In the genomic region with DNA sequence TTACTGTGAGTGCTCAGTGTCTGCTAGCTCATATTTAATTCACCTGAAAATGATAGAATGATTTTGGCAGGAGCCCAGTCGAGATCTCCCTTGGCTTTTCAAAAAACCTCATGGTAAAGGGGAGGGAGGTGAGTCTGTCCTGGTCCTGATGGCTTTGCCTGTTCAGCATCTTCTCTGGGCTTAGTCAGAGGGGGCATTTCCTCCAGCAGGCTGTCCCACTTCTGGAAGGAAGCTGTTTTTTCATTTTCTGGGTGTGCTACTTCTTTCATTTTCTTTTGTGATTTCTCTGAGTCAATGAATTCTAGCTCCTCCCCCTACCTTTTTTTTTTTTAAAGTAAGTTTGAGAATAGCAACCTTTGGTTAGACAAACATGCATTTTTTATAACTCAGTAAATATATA, we compare ENCODE assay signal across 19 cellular contexts. TPM values are rescaled to one million over a fixed set of nuclear protein-coding genes. Genes with fewer than 3 reads are reported as not detected.
DNase-seq lines count a peak whose midpoint lies in the region; ATAC-seq, FAIRE-seq and TF ChIP-seq lines count a peak whose summit lies in the region.
"Had no signal": no experiment of that assay in that cellular context is flagged by ENCODE, and none has a peak within 500 bp of the region (broad histone marks: within the 10 kb centered on the region; RNA-seq: fewer than 3 reads in every experiment).

No MANE protein-coding gene starts in this region.

- peak; percentile 48 to 55 for ATAC-seq in CD4-positive, CD25-positive, alpha-beta regulatory T cell (ENCODE audit: low read depth in 2 of 2)
- ATAC-seq in GM12878, result peak; percentile 52
- ATAC-seq in HG02938 (IDR thresholded peaks at IDR 0.05; ENCODE audit: unreplicated experiment), result no peak
- ATAC-seq: HCT116; stimulated activated memory B cell treated with anti-CD40 and anti-IgM and Interleukin-4, amounts not matched to agents 10 μg/mL and 1 μg/mL and 100 μg/mL, for 72 hours; WTC11 had no signal

- no peak overlapping the region for H3K4me2 ChIP-seq in Loucy (ENCODE audit: low read depth, low read length, poor library complexity, severe bottlenecking)
- H3K4me2 ChIP-seq in GM12878 (ENCODE audit: control insufficient read depth, insufficient read depth), result no peak overlapping the region

- H2AFZ ChIP-seq in Loucy (ENCODE audit: low read length) (peak overlapping the region; percentile 68; the same call in 1 of the 2 replicates), GM12878 (ENCODE audit: control insufficient read depth, low read depth, low read length) (peak overlapping the region; percentile 71)

- no peak for TF ChIP-seq RAD21 in GM12878 (IDR thresholded peaks at IDR 0.05; ENCODE audit: insufficient read depth, low read depth, low read length)

- no peak for TF ChIP-seq POLR2A in GM12878 (IDR thresholded peaks at IDR 0.05; ENCODE audit: low read depth, low read length)

- H3K9me3 Mint-ChIP-seq in CD4-positive, CD25-positive, alpha-beta regulatory T cell, result no peaks in the 10 kb centered on the region
- H3K9me3 Mint-ChIP-seq: activated naive CD4-positive, alpha-beta T cell treated with anti-CD3 and anti-CD28 coated beads, Interleukin-2, amount 50 U/mL, for 24 hours; naive thymus-derived CD8-positive, alpha-beta T cell; stimulated activated memory B cell treated with anti-CD40 and anti-IgM and Interleukin-4, amounts not matched to agents 10 μg/mL and 1 μg/mL and 100 μg/mL, for 72 hours; WTC11 had no signal

- no peak overlapping the region for H3K9ac ChIP-seq in Loucy (ENCODE audit: low read depth, low read length, poor library complexity, severe bottlenecking)
- H3K9ac ChIP-seq in GM12878 (ENCODE audit: control insufficient read depth, insufficient read depth, low read length), result no peak overlapping the region

- no peak for TF ChIP-seq EP300 in GM12878 (IDR thresholded peaks at IDR 0.05; ENCODE audit: borderline replicate concordance in 1 of 2, control insufficient read depth in 1 of 2, low read depth in 2 of 2, low read length in 2 of 2)

- H3K79me2 ChIP-seq in Loucy (ENCODE audit: insufficient read depth, low read length) (no peaks in the 10 kb centered on the region), GM12878 (ENCODE audit: control insufficient read depth, insufficient read depth, low read length) (no peaks in the 10 kb centered on the region)

- POLR2A ChIA-PET in GM12878 (lab: Charles Lee), result no interaction called here

- no peaks in the 10 kb centered on the region for H4K20me1 ChIP-seq in Loucy (ENCODE audit: insufficient read depth, low read length, poor library complexity, severe bottlenecking)
- no peaks in the 10 kb centered on the region for H4K20me1 ChIP-seq in GM12878 (ENCODE audit: control insufficient read depth, insufficient read depth)

- intact Hi-C loops in GM12878 (cut with micrococcal nuclease; ENCODE audit: unreplicated experiment), result no loop called here

- peak in 2 of 3 donors; percentile 4 to 76 for DNase-seq in CD4-positive, CD25-positive, alpha-beta regulatory T cell
- DNase-seq in GM18507 (ENCODE audit: extremely low spot score, insufficient read length, low read depth) (no peak), GM12878 (ENCODE audit: low read depth, low spot score) (no peak), DMS153 (lab: John Stamatoyannopoulos, UW) (no peak), cerebellum (ENCODE audit: low spot score) (no peak), putamen (ENCODE audit: low spot score) (no peak)
- DNase-seq: central memory CD4-positive, alpha-beta T cell; left ventricle myocardium inferior; naive thymus-derived CD8-positive, alpha-beta T cell; NCI-H1048; NCI-H2171 had no signal

- no peaks in the 10 kb centered on the region for H3K27me3 ChIP-seq in CD4-positive, CD25-positive, alpha-beta regulatory T cell (ENCODE audit: control insufficient read depth, insufficient read depth, low read length)
- H3K27me3 ChIP-seq in Loucy (ENCODE audit: insufficient read depth, low read length, poor library complexity, severe bottlenecking) (no peaks in the 10 kb centered on the region), GM12878 (replicated peaks in 1 of 2; ENCODE audit: control insufficient read depth in 2 of 2, insufficient read depth in 2 of 2, low read length in 1 of 2) (no peaks in the 10 kb centered on the region)

- no peaks in the 10 kb centered on the region for H3K36me3 ChIP-seq in CD4-positive, CD25-positive, alpha-beta regulatory T cell (ENCODE audit: control insufficient read depth, insufficient read depth, low read length)
- H3K36me3 ChIP-seq in Loucy (ENCODE audit: insufficient read depth, low read length) (no peaks in the 10 kb centered on the region), GM12878 (ENCODE audit: control insufficient read depth in 2 of 2, insufficient read depth in 2 of 2, low read length in 1 of 2) (no peaks in the 10 kb centered on the region)
- H3K36me3 ChIP-seq: left ventricle myocardium inferior had no signal

- no TSS peak for BruUV-seq in GM12878 (replicated peaks; lab: Mats Ljungman, UMichigan)

- peak overlapping the region in 1 of 4 donors; percentile 57 for H3K4me3 Mint-ChIP-seq in CD4-positive, CD25-positive, alpha-beta regulatory T cell
- H3K4me3 Mint-ChIP-seq: activated naive CD4-positive, alpha-beta T cell treated with anti-CD3 and anti-CD28 coated beads, Interleukin-2, amount 50 U/mL, for 24 hours; B cell; naive thymus-derived CD8-positive, alpha-beta T cell; stimulated activated memory B cell treated with anti-CD40 and anti-IgM and Interleukin-4, amounts not matched to agents 10 μg/mL and 1 μg/mL and 100 μg/mL, for 72 hours; WTC11 had no signal

- SMC1A ChIA-PET in GM12878 (lab: Charles Lee; ENCODE audit: uncharacterized antibody, unreplicated experiment), result interaction anchor here (0.6 to 1.9 kb wide), 2 partner anchors 16 to 35 kb away, joined by 3 to 8 read pairs; no protein-coding TSS in a partner anchor

- FAIRE-seq in GM18507 (lab: Jason Lieb, UNC), result peak; percentile 31
- no peak for FAIRE-seq in GM12878 (lab: Jason Lieb, UNC)
- FAIRE-seq: GM12892 had no signal

- in situ Hi-C loops in GM12878 (cut with MboI), result no loop called here

- 29% methylated on average over 1 of the region's 1 CpG for WGBS in GM12878 (ENCODE audit: insufficient coverage, insufficient replicate concordance, low lambda C conversion rate, missing lambda C conversion rate)

- no peak overlapping the region for H3K27ac Mint-ChIP-seq in CD4-positive, CD25-positive, alpha-beta regulatory T cell
- H3K27ac Mint-ChIP-seq: activated naive CD4-positive, alpha-beta T cell treated with anti-CD3 and anti-CD28 coated beads, Interleukin-2, amount 50 U/mL, for 24 hours; B cell; naive thymus-derived CD8-positive, alpha-beta T cell; stimulated activated memory B cell treated with anti-CD40 and anti-IgM and Interleukin-4, amounts not matched to agents 10 μg/mL and 1 μg/mL and 100 μg/mL, for 72 hours; WTC11 had no signal

- H3K36me3 Mint-ChIP-seq in CD4-positive, CD25-positive, alpha-beta regulatory T cell, result peaks cover 3% of the 10 kb centered on the region
- H3K36me3 Mint-ChIP-seq: activated naive CD4-positive, alpha-beta T cell treated with anti-CD3 and anti-CD28 coated beads, Interleukin-2, amount 50 U/mL, for 24 hours; naive thymus-derived CD8-positive, alpha-beta T cell; stimulated activated memory B cell treated with anti-CD40 and anti-IgM and Interleukin-4, amounts not matched to agents 10 μg/mL and 1 μg/mL and 100 μg/mL, for 72 hours; WTC11 had no signal

- no peaks in the 10 kb centered on the region for H3K27me3 Mint-ChIP-seq in CD4-positive, CD25-positive, alpha-beta regulatory T cell
- H3K27me3 Mint-ChIP-seq: activated naive CD4-positive, alpha-beta T cell treated with anti-CD3 and anti-CD28 coated beads, Interleukin-2, amount 50 U/mL, for 24 hours had no signal

- H3K27ac ChIP-seq in CD4-positive, CD25-positive, alpha-beta regulatory T cell (ENCODE audit: insufficient read depth, low read length, poor library complexity, severe bottlenecking), result no peak overlapping the region
- H3K27ac ChIP-seq in GM12878 (ENCODE audit: control insufficient read depth, insufficient read depth), result no peak overlapping the region
- H3K27ac ChIP-seq: left ventricle myocardium inferior had no signal

- RAD21 ChIA-PET in GM12878 (lab: Charles Lee; ENCODE audit: unreplicated experiment), result no interaction called here

- peaks cover 0 to 23% (median 6%) of the 10 kb centered on the region in 4 donors for H3K4me1 Mint-ChIP-seq in CD4-positive, CD25-positive, alpha-beta regulatory T cell

- TF ChIP-seq CTCF in Loucy (conservative IDR thresholded peaks at IDR 0.05; ENCODE audit: low read length), result no peak
- TF ChIP-seq CTCF in GM12878 (IDR thresholded peaks at IDR 0.05 in 2 of 3, conservative IDR thresholded peaks at IDR 0.05 in 1 of 3; ENCODE audit: control insufficient read depth in 2 of 3, extremely low read depth in 1 of 3, insufficient read depth in 1 of 3, low read depth in 3 of 3, low read length in 3 of 3), result no peak

- no peak overlapping the region for H3K4me3 ChIP-seq in CD4-positive, CD25-positive, alpha-beta regulatory T cell (ENCODE audit: low read depth, low read length)
- no peak overlapping the region for H3K4me3 ChIP-seq in Loucy (ENCODE audit: low read length, poor library complexity, severe bottlenecking)
- H3K4me3 ChIP-seq in GM12878, result no peak overlapping the region
- H3K4me3 ChIP-seq: left ventricle myocardium inferior had no signal

- no peaks in the 10 kb centered on the region for H3K4me1 ChIP-seq in CD4-positive, CD25-positive, alpha-beta regulatory T cell (ENCODE audit: control insufficient read depth, insufficient read depth, low read length, poor library complexity, severe bottlenecking)
- H3K4me1 ChIP-seq in Loucy (ENCODE audit: insufficient read depth, low read length, poor library complexity, severe bottlenecking) (peaks cover 3% of the 10 kb centered on the region), GM12878 (ENCODE audit: control insufficient read depth, insufficient read depth, low read length) (peaks cover 6% of the 10 kb centered on the region; the same call in 1 of the 2 replicates)

- H3F3A ChIP-seq in Loucy (ENCODE audit: low read depth), result no peaks in the 10 kb centered on the region

- CTCF ChIA-PET in GM12878 (lab: Yijun Ruan, JAX), result no interaction called here

- H3K9me3 ChIP-seq in CD4-positive, CD25-positive, alpha-beta regulatory T cell (ENCODE audit: control insufficient read depth in 2 of 2, low read length in 2 of 2), result no peaks in the 10 kb centered on the region
- H3K9me3 ChIP-seq in Loucy (ENCODE audit: insufficient read depth, low read depth, low read length) (no peaks in the 10 kb centered on the region), GM12878 (replicated peaks; ENCODE audit: control insufficient read depth, insufficient read depth, low read length) (no peaks in the 10 kb centered on the region)
- H3K9me3 ChIP-seq: left ventricle myocardium inferior had no signal

- H3K9me2 ChIP-seq in Loucy (replicated peaks; ENCODE audit: low read depth, low read length), result no peaks in the 10 kb centered on the region

RNA-seq across cellular contexts. Expression of gene TMX1, which starts 58.8 kb away (rescaled TPM):
- 19.5 TPM for total RNA-seq in CD4-positive, CD25-positive, alpha-beta regulatory T cell
- 10 to 100 TPM; 39.5 to 40.6 (median 40.2) TPM for polyA plus RNA-seq in CD4-positive, CD25-positive, alpha-beta regulatory T cell
- total RNA-seq in GM12878 (2013; cell fraction: nucleolus; rRNA removed), result 92.8 and 94.5 TPM in 2 replicates
- total RNA-seq in GM12878 (2014; rRNA removed), result 37.6 and 49.7 TPM in 2 replicates
- total RNA-seq in GM12878 (2014; rRNA removed; fragmentation: Illumina TruSeq; extraction: Trizol), result 53.2 and 54.6 TPM in 2 replicates
- total RNA-seq in GM12878 (2021), result 45.3 and 48.9 TPM in 2 replicates
- polyA plus RNA-seq in GM12878 (2011; ENCODE audit: low read depth), result 13.5 TPM
- 49.5 and 78.3 TPM in 2 replicates for polyA plus RNA-seq in GM12878 (2011; rRNA removed)
- 15.1 and 18.6 TPM in 2 replicates for polyA plus RNA-seq in GM12878 (2011; cell fraction: cytosol; rRNA removed)
- 12.5 and 17.0 TPM in 2 replicates for polyA plus RNA-seq in GM12878 (2011; cell fraction: nucleus; rRNA removed)
- polyA plus RNA-seq in GM12878 (2012), result 30.0 and 34.3 TPM in 2 replicates
- polyA plus RNA-seq in GM12878 (2014; fragmentation: Illumina TruSeq; extraction: Trizol), result 32.2 and 44.5 TPM in 2 replicates
- 100 to 1,000 TPM in 1 of 2 experiments, 10 to 100 TPM in 1; 58.7 to 152 TPM for polyA plus RNA-seq in GM12878 (2014; fragmentation: Nextera tagmentation; extraction: Ambion mirVana)
- polyA plus RNA-seq in GM12878 (2014; rRNA removed), result 24.8 and 29.1 TPM in 2 replicates
- polyA plus RNA-seq in GM12878 (2016; fragmentation: Nextera tagmentation; extraction: Ambion mirVana), result 100 to 1,000 TPM; 118 to 122 TPM
- polyA minus RNA-seq in GM12878 (2011; rRNA and poly(A)+ RNA removed), result 25.4 and 34.9 TPM in 2 replicates
- polyA minus RNA-seq in GM12878 (2011; cell fraction: cytosol; rRNA and poly(A)+ RNA removed), result 18.3 and 27.1 TPM in 2 replicates
- 20.9 and 32.5 TPM in 2 replicates for polyA minus RNA-seq in GM12878 (2011; cell fraction: nucleus; rRNA and poly(A)+ RNA removed)
- 28.6 TPM for total RNA-seq in cerebellum

Comparison
In these comparisons a context has a peak if more than half of its experiments do, and no peak if none do; other contexts are left out.
1. DNase-seq: peak in CD4-positive, CD25-positive, alpha-beta regulatory T cell (2 of 3); none in GM18507 (single experiment), GM12878 (single experiment), DMS153 (single experiment), cerebellum (single experiment) and putamen (single experiment).